Comparison of ENCODE assay signal across 30 cellular contexts in the genomic region with DNA sequence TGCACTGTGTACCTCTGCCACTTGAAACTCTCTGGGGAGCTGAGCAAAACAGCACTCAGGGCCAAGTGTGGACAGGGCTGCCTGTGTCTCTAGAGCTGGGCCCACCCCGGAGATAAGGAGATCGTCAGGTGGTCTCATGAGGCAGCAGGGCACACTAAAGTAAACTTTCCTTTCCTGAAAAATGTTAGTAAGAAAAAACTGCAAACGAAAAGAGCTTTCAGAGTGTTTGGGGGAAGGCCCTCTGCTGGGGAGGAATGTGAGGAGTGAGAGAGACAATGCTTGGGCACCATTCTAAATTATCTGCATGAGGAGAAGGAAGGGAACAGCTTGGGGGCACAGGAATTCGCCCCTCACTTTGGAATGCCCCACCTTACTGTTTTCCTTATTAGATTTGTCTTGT.
DNase-seq lines count a peak whose midpoint lies in the region; ATAC-seq, FAIRE-seq and TF ChIP-seq lines count a peak whose summit lies in the region.
"Had no signal": no experiment of that assay in that cellular context is flagged by ENCODE, and none has a peak within 500 bp of the region (broad histone marks: within the 10 kb centered on the region; RNA-seq: fewer than 3 reads in every experiment).

No MANE protein-coding gene starts in this region.

- CTCF ChIA-PET in HepG2 (lab: Yijun Ruan, JAX; ENCODE audit: low intra/inter-chr PET ratio, low total read pairs) (no interaction called here), WTC11 (lab: Charles Lee) (interaction anchor here (0.6 to 3.0 kb wide), 12 partner anchors 9 to 298 kb away, joined by 3 to 19 read pairs (median 5); no protein-coding TSS in a partner anchor)

- H3K9me3 Mint-ChIP-seq in WTC11 = no peaks in the 10 kb centered on the region
- no peaks in the 10 kb centered on the region for H3K9me3 Mint-ChIP-seq in stimulated activated naive B cell treated with anti-CD40 and anti-IgM and Interleukin-4, amounts not matched to agents 10 μg/mL and 1 μg/mL and 100 μg/mL, for 72 hours
- H3K9me3 Mint-ChIP-seq: activated CD4-positive, alpha-beta T cell treated with anti-CD3 and anti-CD28 coated beads, Interleukin-2, amount 10 ng/mL, durations not matched to agents 7 days and 5 days; activated naive CD8-positive, alpha-beta T cell treated with anti-CD3 and anti-CD28 coated beads, Interleukin-2, amount 10 ng/mL, durations not matched to agents 7 days and 5 days; CD4-positive, alpha-beta T cell; dendritic cell treated with granulocyte-macrophage colony-stimulating factor and Interleukin-4, amounts not matched to agents 40 ng/mL and 50 ng/mL, for 4 days; naive thymus-derived CD8-positive, alpha-beta T cell; T-cell had no signal

- H3K27ac Mint-ChIP-seq in WTC11 = peak overlapping the region; percentile 80
- no peak overlapping the region for H3K27ac Mint-ChIP-seq in stimulated activated naive B cell treated with anti-CD40 and anti-IgM and Interleukin-4, amounts not matched to agents 10 μg/mL and 1 μg/mL and 100 μg/mL, for 72 hours
- H3K27ac Mint-ChIP-seq: activated CD4-positive, alpha-beta T cell treated with anti-CD3 and anti-CD28 coated beads, Interleukin-2, amount 10 ng/mL, durations not matched to agents 7 days and 5 days; activated naive CD8-positive, alpha-beta T cell treated with anti-CD3 and anti-CD28 coated beads, Interleukin-2, amount 10 ng/mL, durations not matched to agents 7 days and 5 days; CD4-positive, alpha-beta T cell; dendritic cell treated with granulocyte-macrophage colony-stimulating factor and Interleukin-4, amounts not matched to agents 40 ng/mL and 50 ng/mL, for 4 days; naive thymus-derived CD8-positive, alpha-beta T cell; T-cell had no signal

- TF ChIP-seq CTCF in liver (IDR thresholded peaks at IDR 0.05; ENCODE audit: low read depth, low read length, missing input control) (no peak), HepG2 (CRISPR knock-in tag; IDR thresholded peaks at IDR 0.05) (no peak), WTC11 (IDR thresholded peaks at IDR 0.05) (no peak)

- H3K4me2 ChIP-seq in HepG2 (ENCODE audit: low read depth, low read length) = no peak overlapping the region

- H3K4me3 Mint-ChIP-seq in WTC11 = no peak overlapping the region
- no peak overlapping the region for H3K4me3 Mint-ChIP-seq in stimulated activated naive B cell treated with anti-CD40 and anti-IgM and Interleukin-4, amounts not matched to agents 10 μg/mL and 1 μg/mL and 100 μg/mL, for 72 hours
- H3K4me3 Mint-ChIP-seq: activated CD4-positive, alpha-beta T cell treated with anti-CD3 and anti-CD28 coated beads, Interleukin-2, amount 10 ng/mL, durations not matched to agents 7 days and 5 days; activated naive CD8-positive, alpha-beta T cell treated with anti-CD3 and anti-CD28 coated beads, Interleukin-2, amount 10 ng/mL, durations not matched to agents 7 days and 5 days; CD4-positive, alpha-beta T cell; dendritic cell treated with granulocyte-macrophage colony-stimulating factor and Interleukin-4, amounts not matched to agents 40 ng/mL and 50 ng/mL, for 4 days; naive thymus-derived CD8-positive, alpha-beta T cell; T-cell had no signal

- H4K20me1 ChIP-seq in HepG2 (ENCODE audit: insufficient read depth, low read length) = no peaks in the 10 kb centered on the region

- no peaks in the 10 kb centered on the region for H3K27me3 Mint-ChIP-seq in WTC11 (ENCODE audit: low read depth)
- H3K27me3 Mint-ChIP-seq in stimulated activated naive B cell treated with anti-CD40 and anti-IgM and Interleukin-4, amounts not matched to agents 10 μg/mL and 1 μg/mL and 100 μg/mL, for 72 hours = peaks cover 9 to 11% of the 10 kb centered on the region in 2 donors
- H3K27me3 Mint-ChIP-seq: activated CD4-positive, alpha-beta T cell treated with anti-CD3 and anti-CD28 coated beads, Interleukin-2, amount 10 ng/mL, durations not matched to agents 7 days and 5 days; CD4-positive, alpha-beta T cell; dendritic cell treated with granulocyte-macrophage colony-stimulating factor and Interleukin-4, amounts not matched to agents 40 ng/mL and 50 ng/mL, for 4 days; naive thymus-derived CD8-positive, alpha-beta T cell; T-cell had no signal

- no peak for TF ChIP-seq EP300 in HepG2 (IDR thresholded peaks at IDR 0.05; ENCODE audit: low read depth in 2 of 2, low read length in 2 of 2)
- TF ChIP-seq EP300 in HepG2 (CRISPR knock-in tag; IDR thresholded peaks at IDR 0.05; ENCODE audit: borderline replicate concordance) = no peak

- H3K4me3 ChIP-seq in liver (ENCODE audit: low read depth in 1 of 3, low read length in 3 of 3) = no peak overlapping the region
- H3K4me3 ChIP-seq in HepG2 (replicated peaks in 1 of 3; ENCODE audit: insufficient read depth in 1 of 3, low read depth in 2 of 3, low read length in 3 of 3) = no peak overlapping the region
- H3K4me3 ChIP-seq: HAP-1, lower lobe of right lung, upper lobe of left lung had no signal

- POLR2A ChIA-PET in HepG2 (lab: Yijun Ruan, JAX) (no interaction called here), WTC11 (lab: Charles Lee) (interaction anchor here (0.6 kb wide), 1 partner anchor 1830 kb away, joined by 3 read pairs; no protein-coding TSS in a partner anchor)

- H2AFZ ChIP-seq in HepG2 (ENCODE audit: low read length) = no peak overlapping the region

- H3K4me1 ChIP-seq in liver (ENCODE audit: control insufficient read depth in 4 of 4, insufficient read depth in 4 of 4, low read length in 3 of 4) (no peaks in the 10 kb centered on the region), HepG2 (ENCODE audit: insufficient read depth, low read length) (no peaks in the 10 kb centered on the region)
- H3K4me1 ChIP-seq: HAP-1, lower lobe of right lung, upper lobe of left lung had no signal

- 72% methylated on average over 4 of the region's 4 CpGs for WGBS in liver
- WGBS in HepG2 (ENCODE audit: low lambda C conversion rate) = 82% methylated on average over 4 of the region's 4 CpGs

- FAIRE-seq in HepG2 (lab: Jason Lieb, UNC) = no peak
- FAIRE-seq: GM18507, kidney had no signal

- in situ Hi-C loops in HepG2 (cut with HindIII; ENCODE audit: extremely low pct_ligation_motif_present, low pct_unique_long_range_greater_than_20kb) = no loop called here

- no peak overlapping the region for H3K27ac ChIP-seq in liver (ENCODE audit: low read depth in 1 of 2, low read length in 2 of 2)
- H3K27ac ChIP-seq in HepG2 (ENCODE audit: extremely low read length, insufficient read depth, low read length) = no peak overlapping the region
- H3K27ac ChIP-seq: HL-60, lower lobe of right lung, upper lobe of left lung had no signal

- no peak for ATAC-seq in HepG2
- ATAC-seq in WTC11 = peak; percentile 70
- no peak for ATAC-seq in left colon
- ATAC-seq in stimulated activated naive B cell treated with anti-CD40 and anti-IgM and Interleukin-4, amounts not matched to agents 10 μg/mL and 1 μg/mL and 100 μg/mL, for 72 hours (replicated peaks) = no peak
- ATAC-seq: esophagus mucosa; lower lobe of right lung; naive thymus-derived CD8-positive, alpha-beta T cell; T-cell had no signal

- TF ChIP-seq RAD21 in liver (IDR thresholded peaks at IDR 0.05) (peak; percentile 29 to 45), HepG2 (CRISPR knock-in tag; IDR thresholded peaks at IDR 0.05) (no peak)

- no TSS peak for BruUV-seq in HepG2 (replicated peaks; lab: Mats Ljungman, UMichigan)

- intact Hi-C loops in HepG2 (cut with micrococcal nuclease; ENCODE audit: unreplicated experiment) (no loop called here), left colon (cut with DNase I, micrococcal nuclease) (no loop called here)

- no peak for TF ChIP-seq POLR2A in HepG2 (IDR thresholded peaks at IDR 0.05; ENCODE audit: insufficient read depth in 1 of 2, low read depth in 2 of 2, low read length in 2 of 2)

- no peak overlapping the region for H3K9ac ChIP-seq in liver (ENCODE audit: low read depth in 1 of 2, low read length in 2 of 2)
- no peak overlapping the region for H3K9ac ChIP-seq in HepG2 (ENCODE audit: insufficient read depth, low read depth, low read length)

- H3K9me3 ChIP-seq in liver (ENCODE audit: control insufficient read depth in 4 of 4, low read length in 3 of 4) (no peaks in the 10 kb centered on the region), HepG2 (ENCODE audit: low read length) (no peaks in the 10 kb centered on the region)
- H3K9me3 ChIP-seq: HAP-1, lower lobe of right lung, upper lobe of left lung had no signal

- H3K4me1 Mint-ChIP-seq in WTC11 = peaks cover 47% of the 10 kb centered on the region
- peaks cover 7 to 9% of the 10 kb centered on the region in 2 donors for H3K4me1 Mint-ChIP-seq in stimulated activated naive B cell treated with anti-CD40 and anti-IgM and Interleukin-4, amounts not matched to agents 10 μg/mL and 1 μg/mL and 100 μg/mL, for 72 hours
- H3K4me1 Mint-ChIP-seq: activated naive CD8-positive, alpha-beta T cell treated with anti-CD3 and anti-CD28 coated beads, Interleukin-2, amount 10 ng/mL, durations not matched to agents 7 days and 5 days had no signal

- H3K27me3 ChIP-seq in liver (ENCODE audit: control insufficient read depth in 4 of 4, insufficient read depth in 4 of 4, low read length in 3 of 4) = no peaks in the 10 kb centered on the region
- no peaks in the 10 kb centered on the region; a peak in 1 of 5 replicates for H3K27me3 ChIP-seq in HepG2 (ENCODE audit: control insufficient read depth in 1 of 2, insufficient read depth in 2 of 2, low read length in 2 of 2)
- H3K27me3 ChIP-seq: upper lobe of left lung had no signal

- DNase-seq in HepG2 (ENCODE audit: low spot score) = no peak
- DNase-seq in WTC11 (ENCODE audit: low spot score) = no peak
- peak; percentile 27 for DNase-seq in iPS-NIHi11 (ENCODE audit: low spot score)
- DNase-seq in left colon = no peak
- no peak for DNase-seq in stimulated activated naive B cell treated with anti-CD40 and anti-IgM and Interleukin-4, amounts not matched to agents 10 μg/mL and 1 μg/mL and 100 μg/mL, for 72 hours
- DNase-seq in NK-92 (lab: John Stamatoyannopoulos, UW; ENCODE audit: unreplicated experiment) = no peak
- DNase-seq in D341Med (ENCODE audit: low spot score) = no peak
- DNase-seq: activated CD4-positive, alpha-beta T cell treated with anti-CD3 and anti-CD28 coated beads, Interleukin-2, amount 10 ng/mL, durations not matched to agents 7 days and 5 days; activated effector memory CD4-positive, alpha-beta T cell treated with Interleukin-2 at 50 U/mL for 16 hours; activated naive CD8-positive, alpha-beta T cell treated with anti-CD3 and anti-CD28 coated beads, Interleukin-2, amount 10 ng/mL, durations not matched to agents 7 days and 5 days; activated T-cell treated with anti-CD3 and anti-CD28 coated beads, Interleukin-2, amount 50 U/mL, for 1 hour; caudate nucleus; CD4-positive, alpha-beta T cell; foreskin fibroblast; head of caudate nucleus; kidney; lower lobe of right lung; naive thymus-derived CD8-positive, alpha-beta T cell; NCI-H446 treated with DMSO at 0.1 percent for 48 hours; NCI-H774; stimulated activated CD4-positive, alpha-beta T cell treated with anti-CD3 and anti-CD28 coated beads, Interleukin-4, amount 100 ng/mL, for 4 hours; substantia nigra; T-cell; upper lobe of left lung had no signal

- H3K36me3 Mint-ChIP-seq in WTC11 = peaks cover 6% of the 10 kb centered on the region
- H3K36me3 Mint-ChIP-seq in stimulated activated naive B cell treated with anti-CD40 and anti-IgM and Interleukin-4, amounts not matched to agents 10 μg/mL and 1 μg/mL and 100 μg/mL, for 72 hours = no peaks in the 10 kb centered on the region
- H3K36me3 Mint-ChIP-seq: activated naive CD8-positive, alpha-beta T cell treated with anti-CD3 and anti-CD28 coated beads, Interleukin-2, amount 10 ng/mL, durations not matched to agents 7 days and 5 days had no signal

- H3K36me3 ChIP-seq in liver (ENCODE audit: control insufficient read depth in 4 of 4, insufficient read depth in 3 of 4, low read depth in 1 of 4, low read length in 3 of 4) (no peaks in the 10 kb centered on the region), HepG2 (replicated peaks in 1 of 2; ENCODE audit: control insufficient read depth in 1 of 2, insufficient read depth in 2 of 2, low read length in 2 of 2) (no peaks in the 10 kb centered on the region; a peak in 1 of 5 replicates)
- H3K36me3 ChIP-seq: HAP-1, upper lobe of left lung had no signal

- no peaks in the 10 kb centered on the region for H3K79me2 ChIP-seq in HepG2 (ENCODE audit: insufficient read depth, low read length)
